Comparison of ENCODE assay signal across 1 cellular context in the genomic region with DNA sequence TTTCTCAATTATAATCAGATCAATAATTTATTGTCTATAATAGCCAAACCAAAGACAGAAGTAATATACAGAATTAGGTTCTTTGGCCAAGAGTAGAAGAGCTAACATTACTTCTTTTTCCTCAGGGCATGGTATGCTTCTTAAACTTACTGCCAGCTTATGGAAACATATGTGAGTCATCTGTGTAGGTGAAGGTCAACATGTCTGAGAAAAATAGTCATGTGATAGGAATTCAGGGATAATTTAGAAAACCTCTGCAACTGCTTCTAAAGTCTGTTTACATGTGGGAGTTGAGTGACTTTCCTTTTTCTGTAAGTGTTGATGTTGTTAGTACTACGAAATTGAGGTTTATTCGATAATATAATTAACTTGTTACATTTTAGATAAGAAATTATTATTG.
A peak's percentile ranks its signal among the peaks of the same experiment; 100 is the strongest.
TF ChIP-seq lines count a peak whose summit lies in the region.

No MANE protein-coding gene starts in this region.

TF ChIP-seq in HCT116, 20 proteins besides CTCF, POLR2A, EP300 and RAD21 (continued from another document):
- TF ChIP-seq SP1 (IDR thresholded peaks at IDR 0.05; ENCODE audit: low read depth) (0 out of 2 replicates have a peak, but pooled peaks have one; percentile 18), YY1 (IDR thresholded peaks at IDR 0.05; ENCODE audit: extremely low read depth, insufficient replicate concordance, low read depth, low read length) (no peak)
